1 cellular context compared by ENCODE assay signal in the genomic region with DNA sequence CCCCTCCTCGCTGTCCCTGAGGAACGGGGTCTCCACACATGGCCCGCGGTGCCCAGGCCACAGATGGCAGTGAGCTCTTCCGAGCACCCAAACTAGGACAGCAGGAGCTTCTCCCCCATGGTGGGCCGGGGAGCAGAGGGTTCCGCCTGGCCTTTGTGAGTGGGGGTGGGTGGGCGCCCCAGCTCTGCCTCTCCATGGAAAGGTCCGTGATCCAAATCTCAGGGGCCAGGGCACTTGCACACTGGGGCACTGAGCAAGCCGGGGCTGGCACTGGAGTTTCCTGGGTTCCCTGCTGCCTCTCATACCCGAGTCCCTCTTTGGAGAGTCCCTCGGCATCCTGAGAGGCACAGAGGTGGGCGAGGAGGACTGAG.
A peak's percentile ranks its signal among the peaks of the same experiment; 100 is the strongest.
TF ChIP-seq lines count a peak whose summit lies in the region.

No MANE protein-coding gene starts in this region.

TF ChIP-seq in HepG2, 621 proteins besides CTCF, POLR2A, EP300 and RAD21:
- no peak for TF ChIP-seq ZNF75D (CRISPR knock-in tag; IDR thresholded peaks at IDR 0.05; ENCODE audit: borderline replicate concordance)
- TF ChIP-seq ZNF230 (CRISPR knock-in tag; IDR thresholded peaks at IDR 0.05): 0 out of 2 replicates have a peak, but pooled peaks have one; percentile 29
- 0 out of 2 replicates have a peak, but pooled peaks have one; percentile 13 for TF ChIP-seq SP2 (CRISPR knock-in tag; IDR thresholded peaks at IDR 0.05)
